ENCODE assay signal across 8 cellular contexts in the genomic region with DNA sequence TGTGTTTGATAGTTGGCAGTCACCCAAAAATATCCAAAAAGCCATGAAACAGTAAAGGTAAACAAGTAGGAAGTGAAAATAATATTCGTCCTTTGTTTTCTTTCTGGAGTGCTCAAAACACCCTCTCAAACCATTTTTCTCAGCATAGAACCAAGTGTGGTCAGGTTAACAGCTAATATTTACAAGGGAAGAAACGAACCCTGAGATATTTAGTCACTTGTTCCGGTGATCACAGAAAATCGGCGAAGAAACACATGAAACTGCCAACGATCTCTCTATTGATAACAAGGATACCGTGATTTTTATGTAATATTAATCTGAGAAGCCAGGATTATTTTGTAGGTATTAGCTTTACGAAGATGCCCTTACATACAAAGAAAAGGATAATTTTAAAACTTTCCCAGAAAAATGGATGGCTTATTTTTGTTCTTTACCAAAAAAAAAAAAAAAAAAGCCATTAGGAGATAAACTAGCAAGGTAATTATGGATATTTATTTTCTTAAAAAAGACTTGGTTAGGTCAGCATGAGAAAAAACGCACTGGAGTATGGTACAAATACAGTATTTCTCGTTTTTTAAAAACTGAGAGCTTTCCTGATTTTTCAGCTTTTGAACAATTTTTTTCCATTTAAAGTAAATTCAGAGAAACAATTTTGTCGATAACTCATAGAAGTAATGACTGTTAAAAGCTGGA.
DNase-seq lines count a peak whose midpoint lies in the region; ATAC-seq and TF ChIP-seq lines count a peak whose summit lies in the region.

No MANE protein-coding gene starts in this region.

- peak; percentile 30 for DNase-seq in G401 (ENCODE audit: low spot score)
- peak; percentile 54 for DNase-seq in MV-4-11 (lab: John Stamatoyannopoulos, UW)
- no peak for DNase-seq in lung (ENCODE audit: low spot score)
- DNase-seq in activated CD4-positive, CD25-positive, alpha-beta regulatory T cell (lab: John Stamatoyannopoulos, UW), result no peak
- DNase-seq in sciatic nerve (ENCODE audit: low spot score), result no peak

- H3K27me3 Mint-ChIP-seq in brain, result no peaks in the 10 kb centered on the region

- H3K9me3 ChIP-seq in lung (ENCODE audit: control insufficient read depth in 2 of 2, insufficient read depth in 1 of 2, low read length in 1 of 2), result peaks cover 0 to 1% of the 10 kb centered on the region in 2 donors

- no peak overlapping the region for H3K4me3 ChIP-seq in lung
- H3K4me3 ChIP-seq in urinary bladder (ENCODE audit: low read depth, low read length), result peak overlapping the region; percentile 86

- in situ Hi-C loops in G401 (cut with HindIII; ENCODE audit: low sequenced_read_pairs), result no loop called here

- H3K4me1 Mint-ChIP-seq in brain, result peaks cover 46% of the 10 kb centered on the region

- peaks cover 4% of the 10 kb centered on the region for H3K36me3 Mint-ChIP-seq in brain

- ATAC-seq in lung (ENCODE audit: insufficient read depth, low FRiP score) (no peak), sciatic nerve (no peak), HG03354 (IDR thresholded peaks at IDR 0.05; ENCODE audit: poor library complexity, severe bottlenecking, unreplicated experiment) (no peak)

- H3K27ac Mint-ChIP-seq in brain, result peak overlapping the region; percentile 98 to 100 (median 100)

- H3K9me3 Mint-ChIP-seq in brain, result no peaks in the 10 kb centered on the region

- H3K36me3 ChIP-seq in lung (ENCODE audit: control insufficient read depth in 2 of 2, insufficient read depth in 2 of 2, low read length in 2 of 2), result no peaks in the 10 kb centered on the region
- no peaks in the 10 kb centered on the region for H3K36me3 ChIP-seq in urinary bladder (ENCODE audit: insufficient read depth)

- WGBS in lung, 2 donors, result 15 to 17% methylated on average over 11 of the region's 11 CpGs
- WGBS in urinary bladder, result 15% methylated on average over 11 of the region's 11 CpGs

- H3K27ac ChIP-seq in lung (ENCODE audit: low read depth in 1 of 2, low read length in 1 of 2), result peak overlapping the region; percentile 95 to 98
- H3K27ac ChIP-seq in urinary bladder (ENCODE audit: low read depth), result peak overlapping the region; percentile 100

- H3K4me1 ChIP-seq in lung (ENCODE audit: control insufficient read depth in 2 of 2, insufficient read depth in 2 of 2, low read length in 2 of 2) (peaks cover 0 to 3% of the 10 kb centered on the region in 2 donors), urinary bladder (ENCODE audit: insufficient read depth) (no peaks in the 10 kb centered on the region)

- peak overlapping the region; percentile 86 to 96 (median 95) for H3K4me3 Mint-ChIP-seq in brain

- intact Hi-C loops in sciatic nerve (cut with DNase I), result loop anchor here (5.0 kb wide), 1 partner anchor 109 kb away; a partner anchor contains a TSS

- H3K27me3 ChIP-seq in lung (ENCODE audit: control insufficient read depth, insufficient read depth), result no peaks in the 10 kb centered on the region

- TF ChIP-seq CTCF in brain (conservative IDR thresholded peaks at IDR 0.05) (no peak), lung (IDR thresholded peaks at IDR 0.05; ENCODE audit: control extremely low read depth, extremely low read depth) (no peak)

Comparison
In these comparisons a context has a peak if more than half of its experiments do, and no peak if none do; other contexts are left out.
1. DNase-seq: peak in G401 (single experiment) and MV-4-11 (single experiment); none in lung (single experiment), activated CD4-positive, CD25-positive, alpha-beta regulatory T cell (0 of 4) and sciatic nerve (single experiment).